ENCODE assay signal across 21 cellular contexts in genomic region chr2:232779465-232779864, GRCh38. TPM values are rescaled to one million over a fixed set of nuclear protein-coding genes. Genes with fewer than 3 reads are reported as not detected.
A peak's percentile ranks its signal among the peaks of the same experiment; 100 is the strongest.
DNase-seq lines count a peak whose midpoint lies in the region; ATAC-seq, FAIRE-seq and TF ChIP-seq lines count a peak whose summit lies in the region.
"Had no signal": no experiment of that assay in that cellular context is flagged by ENCODE, and none has a peak within 500 bp of the region (broad histone marks: within the 10 kb centered on the region; RNA-seq: fewer than 3 reads in every experiment).

No MANE protein-coding gene starts in this region.

- TF ChIP-seq CTCF in HepG2 (CRISPR knock-in tag; IDR thresholded peaks at IDR 0.05): no peak
- TF ChIP-seq CTCF in right lobe of liver (IDR thresholded peaks at IDR 0.05): no peak
- no peak for TF ChIP-seq CTCF in kidney (IDR thresholded peaks at IDR 0.05; ENCODE audit: borderline replicate concordance, extremely low read depth, insufficient read depth)
- TF ChIP-seq CTCF in sigmoid colon (IDR thresholded peaks at IDR 0.05): no peak

- H3K4me3 ChIP-seq in HepG2 (replicated peaks in 1 of 3; ENCODE audit: insufficient read depth in 1 of 3, low read depth in 2 of 3, low read length in 3 of 3): no peak overlapping the region
- no peak overlapping the region for H3K4me3 ChIP-seq in right lobe of liver
- no peak overlapping the region for H3K4me3 ChIP-seq in kidney (ENCODE audit: low read length in 2 of 2)
- H3K4me3 ChIP-seq in sigmoid colon: no peak overlapping the region
- H3K4me3 ChIP-seq: A549, GM12878 had no signal

- intact Hi-C loops in HepG2 (cut with micrococcal nuclease; ENCODE audit: unreplicated experiment) (no loop called here), right lobe of liver (cut with DNase I) (no loop called here), kidney (cut with DNase I) (no loop called here), sigmoid colon (cut with DNase I) (no loop called here)

- CTCF ChIA-PET in HepG2 (lab: Yijun Ruan, JAX; ENCODE audit: low intra/inter-chr PET ratio, low total read pairs): no interaction called here

- H3K4me2 ChIP-seq in HepG2 (ENCODE audit: low read depth, low read length): no peak overlapping the region
- H3K4me2 ChIP-seq: A549 had no signal

- POLR2A ChIA-PET in HepG2 (lab: Yijun Ruan, JAX): no interaction called here

- no peak for TF ChIP-seq POLR2A in HepG2 (IDR thresholded peaks at IDR 0.05; ENCODE audit: insufficient read depth in 1 of 2, low read depth in 2 of 2, low read length in 2 of 2)
- TF ChIP-seq POLR2A in right lobe of liver (IDR thresholded peaks at IDR 0.05): no peak
- TF ChIP-seq POLR2A in sigmoid colon (IDR thresholded peaks at IDR 0.05): no peak

- H3K9me3 ChIP-seq in HepG2 (ENCODE audit: low read length) (no peaks in the 10 kb centered on the region), right lobe of liver (no peaks in the 10 kb centered on the region), kidney (ENCODE audit: control insufficient read depth in 1 of 2, low read length in 2 of 2) (no peaks in the 10 kb centered on the region), sigmoid colon (no peaks in the 10 kb centered on the region)
- H3K9me3 ChIP-seq: A549 had no signal

- no peaks in the 10 kb centered on the region for H3K79me2 ChIP-seq in HepG2 (ENCODE audit: insufficient read depth, low read length)

- H3K4me1 ChIP-seq in HepG2 (ENCODE audit: insufficient read depth, low read length): no peaks in the 10 kb centered on the region
- no peaks in the 10 kb centered on the region for H3K4me1 ChIP-seq in right lobe of liver
- peaks cover 8 to 28% of the 10 kb centered on the region in 2 donors for H3K4me1 ChIP-seq in kidney (ENCODE audit: control insufficient read depth in 1 of 2, insufficient read depth in 1 of 2, low read depth in 1 of 2, low read length in 2 of 2)
- H3K4me1 ChIP-seq in sigmoid colon: peaks cover 0 to 29% (median 18%) of the 10 kb centered on the region in 4 donors

- H2AFZ ChIP-seq in HepG2 (ENCODE audit: low read length): no peak overlapping the region

- no peak for TF ChIP-seq EP300 in HepG2 (IDR thresholded peaks at IDR 0.05; ENCODE audit: low read depth in 2 of 2, low read length in 2 of 2)
- TF ChIP-seq EP300 in HepG2 (CRISPR knock-in tag; IDR thresholded peaks at IDR 0.05; ENCODE audit: borderline replicate concordance): no peak
- no peak for TF ChIP-seq EP300 in sigmoid colon (IDR thresholded peaks at IDR 0.05)

- H3K36me3 ChIP-seq in HepG2 (replicated peaks in 1 of 2; ENCODE audit: control insufficient read depth in 1 of 2, insufficient read depth in 2 of 2, low read length in 2 of 2) (peaks cover 3 to 12% of the 10 kb centered on the region in 2 experiments; a peak in 4 of 5 replicates), right lobe of liver (no peaks in the 10 kb centered on the region), kidney (ENCODE audit: control insufficient read depth in 1 of 2, insufficient read depth in 2 of 2, low read length in 2 of 2) (no peaks in the 10 kb centered on the region), sigmoid colon (peaks cover 0 to 3% (median 0%) of the 10 kb centered on the region in 4 donors)

- DNase-seq in HepG2 (ENCODE audit: low spot score) (no peak), right lobe of liver (no peak), kidney (no peak), sigmoid colon (no peak), germinal center (ENCODE audit: low spot score) (no peak), NCI-H2171 (lab: John Stamatoyannopoulos, UW) (no peak), AG08396 (ENCODE audit: low spot score) (no peak)
- DNase-seq: AML-193; Calu3; H9; NCI-H1436; NCI-H2081; NCI-H2227 treated with DMSO at 0.1 percent for 48 hours; NCI-H524 treated with DMSO at 0.1 percent for 48 hours; NK-92 treated with Interleukin-12 subunit alpha and Interleukin-12 subunit beta, amount 100 ng/mL, for 24 hours; OCI-M1 had no signal

- H4K20me1 ChIP-seq in HepG2 (ENCODE audit: insufficient read depth, low read length): no peaks in the 10 kb centered on the region

- BruUV-seq in HepG2 (replicated peaks; lab: Mats Ljungman, UMichigan): no TSS peak

- no peaks in the 10 kb centered on the region for H3K27me3 ChIP-seq in HepG2 (ENCODE audit: control insufficient read depth in 1 of 2, insufficient read depth in 2 of 2, low read length in 2 of 2)
- H3K27me3 ChIP-seq in right lobe of liver: no peaks in the 10 kb centered on the region
- H3K27me3 ChIP-seq in sigmoid colon: no peaks in the 10 kb centered on the region

- H3K9ac ChIP-seq in HepG2 (ENCODE audit: insufficient read depth, low read depth, low read length) (no peak overlapping the region), kidney (ENCODE audit: low read length in 2 of 2) (no peak overlapping the region)

- in situ Hi-C loops in HepG2 (cut with HindIII; ENCODE audit: extremely low pct_ligation_motif_present, low pct_unique_long_range_greater_than_20kb): no loop called here

- no peak for FAIRE-seq in HepG2 (lab: Jason Lieb, UNC)
- FAIRE-seq in kidney (lab: Jason Lieb, UNC): no peak
- FAIRE-seq: A549, GM12878, GM18507 had no signal

- TF ChIP-seq RAD21 in HepG2 (CRISPR knock-in tag; IDR thresholded peaks at IDR 0.05): no peak

- no peak for ATAC-seq in HepG2
- ATAC-seq in right lobe of liver: no peak
- ATAC-seq: A549, GM12878 had no signal

- 95% methylated on average over 3 of the region's 3 CpGs for WGBS in HepG2 (ENCODE audit: low lambda C conversion rate)
- WGBS in right lobe of liver (ENCODE audit: insufficient coverage, low coverage, low lambda C conversion rate, missing lambda C conversion rate): 85% methylated on average over 3 of the region's 3 CpGs
- 35 to 69% methylated on average over 3 of the region's 3 CpGs for WGBS in sigmoid colon, 2 donors

- no peak overlapping the region for H3K27ac ChIP-seq in HepG2 (ENCODE audit: extremely low read length, insufficient read depth, low read length)
- H3K27ac ChIP-seq in right lobe of liver: no peak overlapping the region
- H3K27ac ChIP-seq in kidney (ENCODE audit: low read depth in 2 of 2, low read length in 2 of 2): peak overlapping the region; percentile 2 to 32
- peak overlapping the region in 3 of 4 donors; percentile 21 to 64 (median 58) for H3K27ac ChIP-seq in sigmoid colon
- H3K27ac ChIP-seq: A549 had no signal

TF ChIP-seq in HepG2, 621 proteins besides CTCF, POLR2A, EP300 and RAD21:
- TF ChIP-seq RBM22 (optimal IDR thresholded peaks at IDR 0.05; ENCODE audit: low read length) (peak; percentile 27), ZBTB25 (CRISPR knock-in tag; IDR thresholded peaks at IDR 0.05) (no peak)

RNA-seq across cellular contexts. Expression of gene KCNJ13, which starts 3.1 kb away (rescaled TPM):
- not detected in 2 replicates for total RNA-seq in HepG2 (2016; rRNA removed; fragmentation: Illumina TruSeq; extraction: Trizol)
- not detected in 2 replicates for total RNA-seq in HepG2 (2016; cell fraction: cytosol; rRNA removed; fragmentation: Illumina TruSeq; extraction: Trizol; ENCODE audit: low read depth)
- not detected in 2 replicates for total RNA-seq in HepG2 (2016; cell fraction: insoluble cytoplasmic fraction; rRNA removed; fragmentation: Illumina TruSeq; extraction: Trizol)
- total RNA-seq in HepG2 (2016; cell fraction: membrane; rRNA removed; fragmentation: Illumina TruSeq; extraction: Trizol): not detected in 2 replicates
- not detected in 2 replicates for total RNA-seq in HepG2 (2016; cell fraction: nucleus; rRNA removed; fragmentation: Illumina TruSeq; extraction: Trizol)
- not detected in 2 replicates for polyA plus RNA-seq in HepG2 (2011; rRNA removed)
- polyA plus RNA-seq in HepG2 (2011; cell fraction: cytosol; rRNA removed): not detected in 2 replicates
- polyA plus RNA-seq in HepG2 (2011; cell fraction: nucleus; rRNA removed): not detected in 2 replicates
- polyA plus RNA-seq in HepG2 (2012): 0.09 and 0.17 TPM in 2 replicates
- not detected in 2 replicates for polyA plus RNA-seq in HepG2 (2016; cell fraction: cytosol; fragmentation: Illumina TruSeq; extraction: Trizol; ENCODE audit: low read depth)
- polyA plus RNA-seq in HepG2 (2016; cell fraction: insoluble cytoplasmic fraction; fragmentation: Illumina TruSeq; extraction: Trizol; ENCODE audit: low read depth): not detected in 2 replicates
- polyA plus RNA-seq in HepG2 (2016; cell fraction: membrane; fragmentation: Illumina TruSeq; extraction: Trizol; ENCODE audit: low read depth): not detected in 2 replicates
- polyA plus RNA-seq in HepG2 (2016; cell fraction: nucleus; fragmentation: Illumina TruSeq; extraction: Trizol; ENCODE audit: insufficient read depth, low read depth): not detected in 2 replicates
- polyA minus RNA-seq in HepG2 (2011; rRNA and poly(A)+ RNA removed; ENCODE audit: low replicate concordance): not detected in 2 replicates
- not detected in 2 replicates for polyA minus RNA-seq in HepG2 (2011; cell fraction: cytosol; rRNA and poly(A)+ RNA removed)
- 2.0 TPM in 1 of 2 replicates, not detected in the other for polyA minus RNA-seq in HepG2 (2011; cell fraction: nucleus; rRNA and poly(A)+ RNA removed)
- not detected for total RNA-seq in right lobe of liver
- total RNA-seq in kidney: not detected
- 2.0 TPM for polyA plus RNA-seq in kidney (ENCODE audit: insufficient read depth, low read depth, low replicate concordance)
- not detected for total RNA-seq in sigmoid colon
- under 1 TPM in 2 of 3 donors, not detected in 1; 0.03 to 0.92 TPM for polyA plus RNA-seq in sigmoid colon
- total RNA-seq: Calu3, G401, GM12878, H9, HT-29 had no signal
- polyA plus RNA-seq: A549 had no signal

Comparison
In these comparisons a context has a peak if more than half of its experiments do, and no peak if none do; other contexts are left out.
1. H3K27ac ChIP-seq: peak in kidney (2 of 2) and sigmoid colon (3 of 4); none in HepG2 (single experiment) and right lobe of liver (0 of 3).